Comparison of ENCODE assay signal across 20 cellular contexts in the genomic region with DNA sequence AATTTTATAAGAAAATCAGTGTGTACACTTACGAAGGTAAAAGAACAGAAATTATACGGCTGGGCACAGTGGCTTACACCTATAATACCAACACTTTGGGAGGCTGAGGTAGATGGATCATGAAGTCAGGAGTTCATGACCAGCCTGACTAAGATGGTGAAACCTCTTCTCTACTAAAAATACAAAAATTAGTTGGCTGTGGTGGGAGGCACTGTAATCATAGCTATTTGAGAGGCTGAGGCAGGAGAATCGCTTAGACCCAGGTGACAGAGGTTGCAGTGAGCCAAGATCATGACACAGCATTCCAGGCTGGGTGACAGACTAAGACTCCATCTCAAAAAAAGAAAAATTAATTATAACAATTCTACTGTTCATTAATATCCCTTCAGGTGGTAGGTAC.
DNase-seq lines count a peak whose midpoint lies in the region; ATAC-seq lines count a peak whose summit lies in the region.
"Had no signal": no experiment of that assay in that cellular context is flagged by ENCODE, and none has a peak within 500 bp of the region (broad histone marks: within the 10 kb centered on the region; RNA-seq: fewer than 3 reads in every experiment).

No MANE protein-coding gene starts in this region.

- H3K14ac ChIP-seq in trophoblast cell (ENCODE audit: low read length), result no peak overlapping the region

- H2AK5ac ChIP-seq in trophoblast cell (ENCODE audit: low read length), result peak overlapping the region; percentile 79

- WGBS in trophoblast cell (ENCODE audit: extremely low coverage, insufficient coverage, insufficient read length), result no CpG with 5 or more reads among the region's 3 CpGs

- H3K4me3 Mint-ChIP-seq in activated CD4-positive, alpha-beta T cell treated with anti-CD3 and anti-CD28 coated beads for 36 hours, result no peak overlapping the region
- no peak overlapping the region for H3K4me3 Mint-ChIP-seq in activated CD4-positive, alpha-beta T cell treated with anti-CD3 and anti-CD28 coated beads, Interleukin-2, amount 10 ng/mL, durations not matched to agents 7 days and 5 days
- no peak overlapping the region for H3K4me3 Mint-ChIP-seq in activated T-helper 17 cell treated with anti-CD3 and anti-CD28 coated beads, Interleukin-2, amount 50 U/mL, for 72 hours
- H3K4me3 Mint-ChIP-seq: B cell; CD14-positive monocyte; CD4-positive, alpha-beta T cell; CD8-positive, alpha-beta memory T cell; H9 had no signal

- intact Hi-C loops in activated CD4-positive, alpha-beta T cell treated with anti-CD3 and anti-CD28 coated beads for 36 hours (cut with DNase I, micrococcal nuclease), result no loop called here

- H4K20me1 ChIP-seq in BLaER1, result no peaks in the 10 kb centered on the region
- H4K20me1 ChIP-seq: BLaER1 treated with 17β-estradiol and CSF1 and Interleukin-3, amounts not matched to agents 10 nM and 100 nM had no signal

- H2BK12ac ChIP-seq in trophoblast cell (ENCODE audit: low read length), result peak overlapping the region; percentile 94

- H3K79me1 ChIP-seq in trophoblast cell (ENCODE audit: low read length), result peaks cover 2% of the 10 kb centered on the region

- POLR2A ChIA-PET in activated CD4-positive, alpha-beta T cell treated with anti-CD3 and anti-CD28 coated beads for 36 hours (lab: Charles Lee), result no interaction called here
- POLR2A ChIA-PET in activated CD4-positive, alpha-beta T cell treated with anti-CD3 and anti-CD28 coated beads, Interleukin-2, amount 10 ng/mL, durations not matched to agents 7 days and 5 days (lab: Charles Lee), result no interaction called here

- peaks cover 8% of the 10 kb centered on the region for H3K4me1 Mint-ChIP-seq in activated CD4-positive, alpha-beta T cell treated with anti-CD3 and anti-CD28 coated beads for 36 hours
- H3K4me1 Mint-ChIP-seq in activated CD4-positive, alpha-beta T cell treated with anti-CD3 and anti-CD28 coated beads, Interleukin-2, amount 10 ng/mL, durations not matched to agents 7 days and 5 days, result no peaks in the 10 kb centered on the region
- H3K4me1 Mint-ChIP-seq in activated T-helper 17 cell treated with anti-CD3 and anti-CD28 coated beads, Interleukin-2, amount 50 U/mL, for 72 hours, result no peaks in the 10 kb centered on the region
- H3K4me1 Mint-ChIP-seq: B cell; CD14-positive monocyte; CD8-positive, alpha-beta memory T cell had no signal

- H3K27ac Mint-ChIP-seq in activated CD4-positive, alpha-beta T cell treated with anti-CD3 and anti-CD28 coated beads for 36 hours, result no peak overlapping the region
- H3K27ac Mint-ChIP-seq in activated CD4-positive, alpha-beta T cell treated with anti-CD3 and anti-CD28 coated beads, Interleukin-2, amount 10 ng/mL, durations not matched to agents 7 days and 5 days, result no peak overlapping the region
- H3K27ac Mint-ChIP-seq in activated T-helper 17 cell treated with anti-CD3 and anti-CD28 coated beads, Interleukin-2, amount 50 U/mL, for 72 hours, result no peak overlapping the region
- H3K27ac Mint-ChIP-seq: B cell; CD14-positive monocyte; CD4-positive, alpha-beta T cell; CD8-positive, alpha-beta memory T cell; H9 had no signal

- peak overlapping the region; percentile 28 for H4K91ac ChIP-seq in trophoblast cell (ENCODE audit: low read depth, low read length)

- peaks cover 2% of the 10 kb centered on the region for H3K79me2 ChIP-seq in trophoblast cell (ENCODE audit: control insufficient read depth, insufficient read depth, low read length, poor library complexity)

- H3K4me3 ChIP-seq in BLaER1 (0 out of 2 replicates have a peak overlapping the region, but pooled peaks have one; percentile 23), trophoblast cell (ENCODE audit: low read depth, low read length) (no peak overlapping the region)
- H3K4me3 ChIP-seq: BLaER1 treated with 17β-estradiol and CSF1 and Interleukin-3, amounts not matched to agents 10 nM and 100 nM; GM12878; GM23248 had no signal

- no peak overlapping the region for H3K9ac ChIP-seq in BLaER1
- H3K9ac ChIP-seq in trophoblast cell (ENCODE audit: low read length), result no peak overlapping the region
- H3K9ac ChIP-seq: BLaER1 treated with 17β-estradiol and CSF1 and Interleukin-3, amounts not matched to agents 10 nM and 100 nM; GM23248 had no signal

- peak overlapping the region; percentile 51 for H2BK120ac ChIP-seq in trophoblast cell (ENCODE audit: insufficient read depth, low read length, poor library complexity)

- peak overlapping the region; percentile 86 for H2BK5ac ChIP-seq in trophoblast cell (ENCODE audit: low read depth, low read length, poor library complexity)

- peak overlapping the region; percentile 64 for H3K4ac ChIP-seq in trophoblast cell (ENCODE audit: low read depth, low read length)

- H4K8ac ChIP-seq in trophoblast cell (ENCODE audit: low read depth, low read length), result no peak overlapping the region

- no peak overlapping the region for H3K4me2 ChIP-seq in BLaER1
- H3K4me2 ChIP-seq in trophoblast cell (ENCODE audit: low read length), result no peak overlapping the region
- H3K4me2 ChIP-seq: BLaER1 treated with 17β-estradiol and CSF1 and Interleukin-3, amounts not matched to agents 10 nM and 100 nM had no signal

- DNase-seq in activated CD4-positive, alpha-beta T cell treated with anti-CD3 and anti-CD28 coated beads for 36 hours, result no peak
- no peak for DNase-seq in activated CD4-positive, alpha-beta T cell treated with anti-CD3 and anti-CD28 coated beads, Interleukin-2, amount 10 ng/mL, durations not matched to agents 7 days and 5 days
- DNase-seq in trophoblast cell (no peak), DMS79 treated with DMSO at 0.1 percent for 48 hours (lab: John Stamatoyannopoulos, UW) (no peak), NCI-H146 (lab: John Stamatoyannopoulos, UW) (no peak), DMS 273 treated with DMSO at 0.1 percent for 48 hours (lab: John Stamatoyannopoulos, UW) (no peak)
- DNase-seq: CD4-positive, alpha-beta T cell; CD8-positive, alpha-beta memory T cell; EL; GDM1; GM23248; H9 had no signal

- H3K36me3 ChIP-seq in BLaER1, result peaks cover 99% of the 10 kb centered on the region
- H3K36me3 ChIP-seq in trophoblast cell (ENCODE audit: control insufficient read depth in 1 of 2, insufficient read depth in 2 of 2, low read length in 2 of 2), result peaks cover 5 to 7% of the 10 kb centered on the region in 2 experiments

- H3K36me3 Mint-ChIP-seq in activated CD4-positive, alpha-beta T cell treated with anti-CD3 and anti-CD28 coated beads for 36 hours (ENCODE audit: low read depth), result peaks cover 82% of the 10 kb centered on the region
- H3K36me3 Mint-ChIP-seq in activated CD4-positive, alpha-beta T cell treated with anti-CD3 and anti-CD28 coated beads, Interleukin-2, amount 10 ng/mL, durations not matched to agents 7 days and 5 days (ENCODE audit: low read depth), result peaks cover 79% of the 10 kb centered on the region
- H3K36me3 Mint-ChIP-seq in activated T-helper 17 cell treated with anti-CD3 and anti-CD28 coated beads, Interleukin-2, amount 50 U/mL, for 72 hours (ENCODE audit: low read depth), result peaks cover 46% of the 10 kb centered on the region

- peak; percentile 42 for ATAC-seq in activated CD4-positive, alpha-beta T cell treated with anti-CD3 and anti-CD28 coated beads for 36 hours
- ATAC-seq in activated T-helper 17 cell treated with anti-CD3 and anti-CD28 coated beads, Interleukin-2, amount 50 U/mL, for 72 hours (replicated peaks), result peak; percentile 73
- ATAC-seq: GM12878, HCT116 had no signal

- no peak overlapping the region for H2AFZ ChIP-seq in trophoblast cell (ENCODE audit: insufficient read depth, low read length, poor library complexity)
- H2AFZ ChIP-seq: GM23248 had no signal

- H3K18ac ChIP-seq in trophoblast cell (ENCODE audit: low read length), result peak overlapping the region; percentile 75

- CTCF ChIA-PET in activated CD4-positive, alpha-beta T cell treated with anti-CD3 and anti-CD28 coated beads for 36 hours (lab: Charles Lee), result no interaction called here
- CTCF ChIA-PET in activated CD4-positive, alpha-beta T cell treated with anti-CD3 and anti-CD28 coated beads, Interleukin-2, amount 10 ng/mL, durations not matched to agents 7 days and 5 days (lab: Charles Lee), result no interaction called here

- no peak overlapping the region for H3K27ac ChIP-seq in BLaER1
- H3K27ac ChIP-seq in trophoblast cell (ENCODE audit: low read depth, low read length), result peak overlapping the region; percentile 74
- H3K27ac ChIP-seq: 22Rv1; BLaER1 treated with 17β-estradiol and CSF1 and Interleukin-3, amounts not matched to agents 10 nM and 100 nM; GM23248 had no signal

- H3K27me3 ChIP-seq in BLaER1, result no peaks in the 10 kb centered on the region
- H3K27me3 ChIP-seq in trophoblast cell (ENCODE audit: insufficient read depth, low read length), result no peaks in the 10 kb centered on the region
- H3K27me3 ChIP-seq: BLaER1 treated with 17β-estradiol and CSF1 and Interleukin-3, amounts not matched to agents 10 nM and 100 nM had no signal

- no peak overlapping the region for H4K12ac ChIP-seq in trophoblast cell (ENCODE audit: low read depth, low read length)

- peaks cover 99% of the 10 kb centered on the region for H3K9me3 ChIP-seq in BLaER1
- no peaks in the 10 kb centered on the region for H3K9me3 ChIP-seq in trophoblast cell (ENCODE audit: insufficient read depth, low read depth, low read length)

- H3K9me3 Mint-ChIP-seq in activated CD4-positive, alpha-beta T cell treated with anti-CD3 and anti-CD28 coated beads for 36 hours (ENCODE audit: low read depth), result peaks cover 9% of the 10 kb centered on the region
- peaks cover 49% of the 10 kb centered on the region for H3K9me3 Mint-ChIP-seq in activated CD4-positive, alpha-beta T cell treated with anti-CD3 and anti-CD28 coated beads, Interleukin-2, amount 10 ng/mL, durations not matched to agents 7 days and 5 days
- H3K9me3 Mint-ChIP-seq in activated T-helper 17 cell treated with anti-CD3 and anti-CD28 coated beads, Interleukin-2, amount 50 U/mL, for 72 hours, result no peaks in the 10 kb centered on the region
- H3K9me3 Mint-ChIP-seq: CD4-positive, alpha-beta T cell had no signal

- H3K27me3 Mint-ChIP-seq in activated CD4-positive, alpha-beta T cell treated with anti-CD3 and anti-CD28 coated beads for 36 hours, result no peaks in the 10 kb centered on the region
- no peaks in the 10 kb centered on the region for H3K27me3 Mint-ChIP-seq in activated CD4-positive, alpha-beta T cell treated with anti-CD3 and anti-CD28 coated beads, Interleukin-2, amount 10 ng/mL, durations not matched to agents 7 days and 5 days
- H3K27me3 Mint-ChIP-seq in activated T-helper 17 cell treated with anti-CD3 and anti-CD28 coated beads, Interleukin-2, amount 50 U/mL, for 72 hours, result no peaks in the 10 kb centered on the region
- H3K27me3 Mint-ChIP-seq: B cell; CD4-positive, alpha-beta T cell; CD8-positive, alpha-beta memory T cell had no signal

- H3K23ac ChIP-seq in trophoblast cell (ENCODE audit: low read length), result no peak overlapping the region

- H3K4me1 ChIP-seq in BLaER1, result no peaks in the 10 kb centered on the region
- peaks cover 5 to 16% of the 10 kb centered on the region in 2 experiments for H3K4me1 ChIP-seq in trophoblast cell (ENCODE audit: control insufficient read depth in 1 of 2, insufficient read depth in 2 of 2, low read length in 2 of 2)
- H3K4me1 ChIP-seq: BLaER1 treated with 17β-estradiol and CSF1 and Interleukin-3, amounts not matched to agents 10 nM and 100 nM had no signal
